1 cellular context compared by ENCODE assay signal in the genomic region with DNA sequence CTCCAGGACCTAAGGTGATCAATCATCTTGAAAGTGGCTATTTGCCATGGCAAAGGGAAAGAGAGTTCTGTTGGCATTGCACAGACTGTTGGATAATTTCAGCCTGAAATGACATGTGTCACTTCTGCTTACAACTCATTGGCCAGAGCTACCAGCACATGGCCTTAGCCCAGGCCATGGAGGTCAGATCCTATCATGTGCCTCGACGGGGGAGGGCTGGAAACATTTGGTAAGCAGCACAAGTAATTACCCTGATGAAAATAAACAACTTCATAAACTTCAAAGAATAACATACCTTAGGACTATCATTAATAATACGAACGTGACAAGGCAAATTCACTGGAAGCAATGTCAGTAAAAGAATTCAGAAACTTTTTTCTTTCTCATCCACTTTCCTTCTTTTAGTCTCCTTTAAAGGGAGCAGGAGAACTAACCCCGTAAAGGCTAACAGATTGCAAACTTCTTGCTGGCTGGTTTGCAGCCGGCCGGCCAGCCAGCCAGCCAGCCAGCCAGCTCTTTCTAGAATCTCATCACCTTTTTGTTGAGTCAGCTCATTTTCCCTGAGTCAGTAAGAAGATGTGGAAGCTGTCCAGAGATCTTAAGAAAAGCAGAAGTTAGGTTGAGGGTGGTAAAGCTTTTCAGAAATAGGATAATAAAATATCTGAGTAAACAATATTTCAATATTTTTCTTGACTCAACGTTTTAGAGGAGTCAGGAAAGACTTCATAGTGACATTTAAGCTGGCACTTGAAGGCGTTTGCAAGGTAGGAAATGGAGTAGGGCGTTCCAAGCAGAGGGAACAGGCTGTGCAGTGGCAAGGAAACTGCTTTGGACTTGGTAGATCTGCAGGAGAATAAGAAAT.
TF ChIP-seq lines count a peak whose summit lies in the region.

No MANE protein-coding gene starts in this region.

TF ChIP-seq in GM23338, 12 proteins besides CTCF, POLR2A, EP300 and RAD21 (continued from another document):
- TF ChIP-seq, protein P1, sequence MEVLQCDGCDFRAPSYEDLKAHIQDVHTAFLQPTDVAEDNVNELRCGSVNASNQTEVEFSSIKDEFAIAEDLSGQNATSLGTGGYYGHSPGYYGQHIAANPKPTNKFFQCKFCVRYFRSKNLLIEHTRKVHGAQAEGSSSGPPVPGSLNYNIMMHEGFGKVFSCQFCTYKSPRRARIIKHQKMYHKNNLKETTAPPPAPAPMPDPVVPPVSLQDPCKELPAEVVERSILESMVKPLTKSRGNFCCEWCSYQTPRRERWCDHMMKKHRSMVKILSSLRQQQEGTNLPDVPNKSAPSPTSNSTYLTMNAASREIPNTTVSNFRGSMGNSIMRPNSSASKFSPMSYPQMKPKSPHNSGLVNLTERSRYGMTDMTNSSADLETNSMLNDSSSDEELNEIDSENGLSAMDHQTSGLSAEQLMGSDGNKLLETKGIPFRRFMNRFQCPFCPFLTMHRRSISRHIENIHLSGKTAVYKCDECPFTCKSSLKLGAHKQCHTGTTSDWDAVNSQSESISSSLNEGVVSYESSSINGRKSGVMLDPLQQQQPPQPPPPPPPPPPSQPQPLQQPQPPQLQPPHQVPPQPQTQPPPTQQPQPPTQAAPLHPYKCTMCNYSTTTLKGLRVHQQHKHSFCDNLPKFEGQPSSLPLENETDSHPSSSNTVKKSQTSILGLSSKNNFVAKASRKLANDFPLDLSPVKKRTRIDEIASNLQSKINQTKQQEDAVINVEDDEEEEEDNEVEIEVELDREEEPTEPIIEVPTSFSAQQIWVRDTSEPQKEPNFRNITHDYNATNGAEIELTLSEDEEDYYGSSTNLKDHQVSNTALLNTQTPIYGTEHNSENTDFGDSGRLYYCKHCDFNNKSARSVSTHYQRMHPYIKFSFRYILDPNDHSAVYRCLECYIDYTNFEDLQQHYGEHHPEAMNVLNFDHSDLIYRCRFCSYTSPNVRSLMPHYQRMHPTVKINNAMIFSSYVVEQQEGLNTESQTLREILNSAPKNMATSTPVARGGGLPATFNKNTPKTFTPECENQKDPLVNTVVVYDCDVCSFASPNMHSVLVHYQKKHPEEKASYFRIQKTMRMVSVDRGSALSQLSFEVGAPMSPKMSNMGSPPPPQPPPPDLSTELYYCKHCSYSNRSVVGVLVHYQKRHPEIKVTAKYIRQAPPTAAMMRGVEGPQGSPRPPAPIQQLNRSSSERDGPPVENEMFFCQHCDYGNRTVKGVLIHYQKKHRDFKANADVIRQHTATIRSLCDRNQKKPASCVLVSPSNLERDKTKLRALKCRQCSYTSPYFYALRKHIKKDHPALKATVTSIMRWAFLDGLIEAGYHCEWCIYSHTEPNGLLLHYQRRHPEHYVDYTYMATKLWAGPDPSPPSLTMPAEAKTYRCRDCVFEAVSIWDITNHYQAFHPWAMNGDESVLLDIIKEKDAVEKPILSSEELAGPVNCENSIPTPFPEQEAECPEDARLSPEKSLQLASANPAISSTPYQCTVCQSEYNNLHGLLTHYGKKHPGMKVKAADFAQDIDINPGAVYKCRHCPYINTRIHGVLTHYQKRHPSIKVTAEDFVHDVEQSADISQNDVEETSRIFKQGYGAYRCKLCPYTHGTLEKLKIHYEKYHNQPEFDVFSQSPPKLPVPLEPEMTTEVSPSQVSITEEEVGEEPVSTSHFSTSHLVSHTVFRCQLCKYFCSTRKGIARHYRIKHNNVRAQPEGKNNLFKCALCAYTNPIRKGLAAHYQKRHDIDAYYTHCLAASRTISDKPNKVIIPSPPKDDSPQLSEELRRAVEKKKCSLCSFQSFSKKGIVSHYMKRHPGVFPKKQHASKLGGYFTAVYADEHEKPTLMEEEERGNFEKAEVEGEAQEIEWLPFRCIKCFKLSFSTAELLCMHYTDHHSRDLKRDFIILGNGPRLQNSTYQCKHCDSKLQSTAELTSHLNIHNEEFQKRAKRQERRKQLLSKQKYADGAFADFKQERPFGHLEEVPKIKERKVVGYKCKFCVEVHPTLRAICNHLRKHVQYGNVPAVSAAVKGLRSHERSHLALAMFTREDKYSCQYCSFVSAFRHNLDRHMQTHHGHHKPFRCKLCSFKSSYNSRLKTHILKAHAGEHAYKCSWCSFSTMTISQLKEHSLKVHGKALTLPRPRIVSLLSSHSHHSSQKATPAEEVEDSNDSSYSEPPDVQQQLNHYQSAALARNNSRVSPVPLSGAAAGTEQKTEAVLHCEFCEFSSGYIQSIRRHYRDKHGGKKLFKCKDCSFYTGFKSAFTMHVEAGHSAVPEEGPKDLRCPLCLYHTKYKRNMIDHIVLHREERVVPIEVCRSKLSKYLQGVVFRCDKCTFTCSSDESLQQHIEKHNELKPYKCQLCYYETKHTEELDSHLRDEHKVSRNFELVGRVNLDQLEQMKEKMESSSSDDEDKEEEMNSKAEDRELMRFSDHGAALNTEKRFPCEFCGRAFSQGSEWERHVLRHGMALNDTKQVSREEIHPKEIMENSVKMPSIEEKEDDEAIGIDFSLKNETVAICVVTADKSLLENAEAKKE (CRISPR knock-in tag; IDR thresholded peaks at IDR 0.05) = no peak
